Comparison of ENCODE assay signal across 8 cellular contexts in genomic region chr5:126422994-126423788, GRCh38. TPM values are rescaled to one million over a fixed set of nuclear protein-coding genes. Genes with fewer than 3 reads are reported as not detected.
A peak's percentile ranks its signal among the peaks of the same experiment; 100 is the strongest.
DNase-seq lines count a peak whose midpoint lies in the region; ATAC-seq and TF ChIP-seq lines count a peak whose summit lies in the region.

Gene GRAMD2B, plus strand, starts transcription at chr5:126423409. Its CDS starts 198 bp downstream, at chr5:126423607.

- peak within 1 kb of the TSS; percentile 20 to 63; a peak in 3 of 4 replicates for H3K4me3 ChIP-seq in DND-41 (ENCODE audit: low read depth in 1 of 2, low read length in 2 of 2)
- H3K4me3 ChIP-seq in right cardiac atrium (ENCODE audit: low read length): peak within 1 kb of the TSS; percentile 45
- H3K4me3 ChIP-seq in psoas muscle: peak within 1 kb of the TSS; percentile 72
- H3K4me3 ChIP-seq in urinary bladder (ENCODE audit: low read depth, low read length): peak within 1 kb of the TSS; percentile 63

- peak within 1 kb of the TSS; percentile 78 for H2AFZ ChIP-seq in DND-41 (ENCODE audit: low read depth, low read length)

- H3K9ac ChIP-seq in DND-41 (ENCODE audit: low read depth, low read length): peak within 1 kb of the TSS; percentile 61

- no peaks in the 10 kb centered on the region for H3K27me3 Mint-ChIP-seq in T-helper 17 cell

- intact Hi-C loops in right cardiac atrium (cut with DNase I): loop anchor here in 1 of 4 donors (10.0 kb wide), 1 partner anchor 68 kb away; no protein-coding TSS in a partner anchor
- intact Hi-C loops in psoas muscle (cut with DNase I): loop anchor here in 1 of 2 donors (10.0 kb wide), 1 partner anchor 68 kb away; no protein-coding TSS in a partner anchor

- no peaks in the 10 kb centered on the region for H3K9me3 ChIP-seq in DND-41 (ENCODE audit: insufficient read depth, low read length, severe bottlenecking)
- H3K9me3 ChIP-seq in T-helper 17 cell (ENCODE audit: control insufficient read depth, low read length, poor library complexity, severe bottlenecking): no peaks in the 10 kb centered on the region
- no peaks in the 10 kb centered on the region for H3K9me3 ChIP-seq in right cardiac atrium (ENCODE audit: control insufficient read depth, low read length)
- no peaks in the 10 kb centered on the region for H3K9me3 ChIP-seq in psoas muscle

- no peaks in the 10 kb centered on the region for H3K79me2 ChIP-seq in DND-41 (ENCODE audit: insufficient read depth, low read length)

- WGBS in right cardiac atrium: under 1% methylated on average over 44 of the region's 44 CpGs
- WGBS in psoas muscle, 3 donors: 2 to 4% (median 2%) methylated on average over 35 to 44 of the region's 44 CpGs
- under 1% methylated on average over 44 of the region's 44 CpGs for WGBS in urinary bladder

- H3K36me3 ChIP-seq in DND-41 (ENCODE audit: insufficient read depth, low read length) (no peaks in the 10 kb centered on the region), psoas muscle (ENCODE audit: insufficient read depth in 1 of 2, low read depth in 1 of 2) (no peaks in the 10 kb centered on the region), urinary bladder (ENCODE audit: insufficient read depth) (no peaks in the 10 kb centered on the region)

- peak within 1 kb of the TSS; percentile 88 for H3K27ac Mint-ChIP-seq in T-helper 17 cell

- no peak for TF ChIP-seq CTCF in DND-41 (IDR thresholded peaks at IDR 0.05; ENCODE audit: borderline replicate concordance, extremely low read depth, low read length, poor library complexity, severe bottlenecking)
- no peak for TF ChIP-seq CTCF in psoas muscle (IDR thresholded peaks at IDR 0.05)

- peaks cover 21% of the 10 kb centered on the region for H3K4me1 Mint-ChIP-seq in T-helper 17 cell

- peak within 1 kb of the TSS; percentile 92 for H3K4me3 Mint-ChIP-seq in T-helper 17 cell

- no peaks in the 10 kb centered on the region for H4K20me1 ChIP-seq in DND-41 (ENCODE audit: insufficient read depth, low read length)

- ATAC-seq in DND-41 (ENCODE audit: insufficient read depth, low read depth) (peak; percentile 87), GM21786 (IDR thresholded peaks at IDR 0.05; ENCODE audit: unreplicated experiment) (peak; percentile 85), T-helper 17 cell (peak; percentile 95), right cardiac atrium (peak; percentile 99), psoas muscle (peak; percentile 85 to 96 (median 94))

- H3K27ac ChIP-seq in DND-41 (ENCODE audit: low read length) (peak within 1 kb of the TSS; percentile 76), right cardiac atrium (ENCODE audit: low read length) (peak within 1 kb of the TSS; percentile 92), psoas muscle (peak within 1 kb of the TSS; percentile 82), urinary bladder (ENCODE audit: low read depth) (peak within 1 kb of the TSS; percentile 84)

- DNase-seq in DND-41: peak; percentile 57
- DNase-seq in LHCN-M2 (ENCODE audit: low read depth): peak; percentile 88
- peak; percentile 43 to 51 (median 45) for DNase-seq in T-helper 17 cell
- peak; percentile 7 to 88 (median 69) for DNase-seq in anterior cingulate cortex (lab: John Stamatoyannopoulos, UW)
- peak; percentile 89 to 95 (median 94) for DNase-seq in right cardiac atrium
- DNase-seq in psoas muscle: peak; percentile 82 to 85

- peaks cover 4% of the 10 kb centered on the region for H3K36me3 Mint-ChIP-seq in T-helper 17 cell (ENCODE audit: low read depth)

- H3K4me1 ChIP-seq in DND-41 (ENCODE audit: insufficient read depth, low read length) (peaks cover 25% of the 10 kb centered on the region; the same call in 1 of the 2 replicates), right cardiac atrium (ENCODE audit: control insufficient read depth, insufficient read depth, low read length) (no peaks in the 10 kb centered on the region), psoas muscle (no peaks in the 10 kb centered on the region), urinary bladder (ENCODE audit: insufficient read depth) (no peaks in the 10 kb centered on the region)

- H3K27me3 ChIP-seq in DND-41 (ENCODE audit: insufficient read depth, low read length, poor library complexity) (peaks cover 6% of the 10 kb centered on the region), right cardiac atrium (ENCODE audit: control insufficient read depth, insufficient read depth) (no peaks in the 10 kb centered on the region), psoas muscle (ENCODE audit: insufficient read depth in 3 of 3, low read length in 2 of 3) (no peaks in the 10 kb centered on the region)

- H3K4me2 ChIP-seq in DND-41 (ENCODE audit: insufficient read depth, low read length): peak within 1 kb of the TSS; percentile 70

RNA-seq across cellular contexts. Expression of gene GRAMD2B, which starts in this region (rescaled TPM):
- 16.3 and 23.1 TPM in 2 replicates for total RNA-seq in LHCN-M2 (2014; rRNA removed)
- polyA plus RNA-seq in LHCN-M2 (2012): 53.8 TPM
- total RNA-seq in T-helper 17 cell: 10 to 100 TPM in 1 of 2 donors, 1 to 10 TPM in 1; 8.3 to 11.7 TPM
- total RNA-seq in right cardiac atrium: 10 to 100 TPM; 31.6 to 45.4 (median 35.2) TPM
- 13.0 TPM for polyA plus RNA-seq in right cardiac atrium
- 1 to 10 TPM; 2.8 to 8.0 (median 5.4) TPM for total RNA-seq in psoas muscle
- polyA plus RNA-seq in psoas muscle: 1 to 10 TPM; 1.3 to 3.8 (median 1.9) TPM
- 39.4 TPM for total RNA-seq in urinary bladder
- 10.8 TPM for polyA plus RNA-seq in urinary bladder

Comparison
In these comparisons a context has a peak if more than half of its experiments do, and no peak if none do; other contexts are left out.
1. Peak in every context shown above with its lines: DNase-seq, ATAC-seq, H3K4me3 ChIP-seq and H3K27ac ChIP-seq.